Comparison of ENCODE assay signal across 10 cellular contexts in genomic region chr2:170212625-170213280, GRCh38. TPM values are rescaled to one million over a fixed set of nuclear protein-coding genes. Genes with fewer than 3 reads are reported as not detected.
DNase-seq lines count a peak whose midpoint lies in the region; ATAC-seq, FAIRE-seq and TF ChIP-seq lines count a peak whose summit lies in the region.
"Had no signal": no experiment of that assay in that cellular context is flagged by ENCODE, and none has a peak within 500 bp of the region (broad histone marks: within the 10 kb centered on the region; RNA-seq: fewer than 3 reads in every experiment).

No MANE protein-coding gene starts in this region.

- H3K27me3 ChIP-seq in astrocyte (ENCODE audit: insufficient read depth, low read length) (no peaks in the 10 kb centered on the region), trophoblast cell (ENCODE audit: insufficient read depth, low read length) (no peaks in the 10 kb centered on the region)

- no peak overlapping the region for H2BK12ac ChIP-seq in trophoblast cell (ENCODE audit: low read length)

- H3K27ac ChIP-seq in astrocyte (ENCODE audit: low read depth, low read length) (no peak overlapping the region), trophoblast cell (ENCODE audit: low read depth, low read length) (peak overlapping the region; percentile 16)
- H3K27ac ChIP-seq: SK-N-MC had no signal

- no peak overlapping the region for H3K14ac ChIP-seq in trophoblast cell (ENCODE audit: low read length)

- H4K20me1 ChIP-seq in astrocyte (ENCODE audit: insufficient read depth, low read length): no peaks in the 10 kb centered on the region

- peaks cover 3% of the 10 kb centered on the region for H3K9me3 Mint-ChIP-seq in astrocyte (ENCODE audit: unreplicated experiment)

- H3K4me1 ChIP-seq in astrocyte (ENCODE audit: insufficient read depth, low read length) (no peaks in the 10 kb centered on the region), trophoblast cell (ENCODE audit: control insufficient read depth in 1 of 2, insufficient read depth in 2 of 2, low read length in 2 of 2) (peaks cover 0 to 6% of the 10 kb centered on the region in 2 experiments)

- H3K9me3 ChIP-seq in astrocyte (ENCODE audit: insufficient read depth, low read depth, low read length): no peaks in the 10 kb centered on the region
- H3K9me3 ChIP-seq in trophoblast cell (ENCODE audit: insufficient read depth, low read depth, low read length): peaks cover 1% of the 10 kb centered on the region

- no peak overlapping the region for H2BK120ac ChIP-seq in trophoblast cell (ENCODE audit: insufficient read depth, low read length, poor library complexity)

- no CpG with 5 or more reads among the region's 14 CpGs for WGBS in trophoblast cell (ENCODE audit: extremely low coverage, insufficient coverage, insufficient read length)

- no peak for FAIRE-seq in astrocyte (lab: Jason Lieb, UNC)

- no peak overlapping the region for H3K23ac ChIP-seq in trophoblast cell (ENCODE audit: low read length)

- H3K27ac Mint-ChIP-seq in astrocyte (ENCODE audit: unreplicated experiment): no peak overlapping the region

- H2AFZ ChIP-seq in astrocyte (ENCODE audit: low read depth, low read length) (no peak overlapping the region), trophoblast cell (ENCODE audit: insufficient read depth, low read length, poor library complexity) (no peak overlapping the region)

- H3K36me3 ChIP-seq in astrocyte (ENCODE audit: insufficient read depth, low read length) (no peaks in the 10 kb centered on the region), trophoblast cell (ENCODE audit: control insufficient read depth in 1 of 2, insufficient read depth in 2 of 2, low read length in 2 of 2) (no peaks in the 10 kb centered on the region)

- no peak overlapping the region for H3K18ac ChIP-seq in trophoblast cell (ENCODE audit: low read length)

- peak overlapping the region; percentile 25 for H4K8ac ChIP-seq in trophoblast cell (ENCODE audit: low read depth, low read length)

- TF ChIP-seq CTCF in astrocyte (IDR thresholded peaks at IDR 0.05; ENCODE audit: insufficient read depth, low read depth, low read length) (no peak), omental fat pad (IDR thresholded peaks at IDR 0.05) (no peak)

- DNase-seq in astrocyte (ENCODE audit: low read depth) (no peak), trophoblast cell (no peak), hypothalamus (lab: John Stamatoyannopoulos, UW) (no peak), omental fat pad (ENCODE audit: low spot score) (no peak)
- DNase-seq in stimulated activated CD4-positive, alpha-beta T cell treated with anti-CD3 and anti-CD28 coated beads, Interleukin-2, amount 100 ng/mL, for 48 hours: no peak
- DNase-seq: activated CD4-positive, alpha-beta T cell treated with anti-CD3 and anti-CD28 coated beads, Interleukin-2, amount 50 U/mL, for 1 hour had no signal

- H3K4me1 Mint-ChIP-seq in astrocyte (ENCODE audit: low read depth, unreplicated experiment): no peaks in the 10 kb centered on the region

- no peak overlapping the region for H3K4ac ChIP-seq in trophoblast cell (ENCODE audit: low read depth, low read length)

- no peak overlapping the region for H3K4me3 Mint-ChIP-seq in astrocyte (ENCODE audit: unreplicated experiment)
- H3K4me3 Mint-ChIP-seq: neural crest cell had no signal

- H3K4me2 ChIP-seq in astrocyte (ENCODE audit: low read length) (peak overlapping the region; percentile 3), trophoblast cell (ENCODE audit: low read length) (no peak overlapping the region)

- ATAC-seq in GM18868 (IDR thresholded peaks at IDR 0.05; ENCODE audit: unreplicated experiment) (peak; percentile 67), HG03103 (IDR thresholded peaks at IDR 0.05; ENCODE audit: low read depth, unreplicated experiment) (peak; percentile 53), omental fat pad (ENCODE audit: low FRiP score) (no peak)

- H3K27me3 Mint-ChIP-seq in astrocyte (ENCODE audit: low read depth, unreplicated experiment): peaks cover 1% of the 10 kb centered on the region

- no peaks in the 10 kb centered on the region for H3K79me1 ChIP-seq in trophoblast cell (ENCODE audit: low read length)

- no peaks in the 10 kb centered on the region for H3K36me3 Mint-ChIP-seq in astrocyte (ENCODE audit: low read depth, unreplicated experiment)

- H2AK5ac ChIP-seq in trophoblast cell (ENCODE audit: low read length): no peak overlapping the region

- H2BK5ac ChIP-seq in trophoblast cell (ENCODE audit: low read depth, low read length, poor library complexity): no peak overlapping the region

- no peak overlapping the region for H4K91ac ChIP-seq in trophoblast cell (ENCODE audit: low read depth, low read length)

- H3K79me2 ChIP-seq in astrocyte (ENCODE audit: insufficient read depth, low read length) (no peaks in the 10 kb centered on the region), trophoblast cell (ENCODE audit: control insufficient read depth, insufficient read depth, low read length, poor library complexity) (no peaks in the 10 kb centered on the region)

- H4K12ac ChIP-seq in trophoblast cell (ENCODE audit: low read depth, low read length): no peak overlapping the region

- no peak overlapping the region for H3K4me3 ChIP-seq in astrocyte (ENCODE audit: insufficient read depth, low read depth, low read length)
- H3K4me3 ChIP-seq in trophoblast cell (ENCODE audit: low read depth, low read length): no peak overlapping the region
- H3K4me3 ChIP-seq: SK-N-MC had no signal

- H3K9ac ChIP-seq in astrocyte (ENCODE audit: low read length) (no peak overlapping the region), trophoblast cell (ENCODE audit: low read length) (no peak overlapping the region)

RNA-seq across cellular contexts. Expression of gene MYO3B, which starts 34.8 kb away (rescaled TPM):
- total RNA-seq in astrocyte: not detected in 2 replicates
- 0.03 and 0.08 TPM in 2 replicates for polyA plus RNA-seq in trophoblast cell (2013)
- total RNA-seq in omental fat pad: not detected
- total RNA-seq: neural crest cell had no signal
